Comparison of ENCODE assay signal across 13 cellular contexts in the genomic region with DNA sequence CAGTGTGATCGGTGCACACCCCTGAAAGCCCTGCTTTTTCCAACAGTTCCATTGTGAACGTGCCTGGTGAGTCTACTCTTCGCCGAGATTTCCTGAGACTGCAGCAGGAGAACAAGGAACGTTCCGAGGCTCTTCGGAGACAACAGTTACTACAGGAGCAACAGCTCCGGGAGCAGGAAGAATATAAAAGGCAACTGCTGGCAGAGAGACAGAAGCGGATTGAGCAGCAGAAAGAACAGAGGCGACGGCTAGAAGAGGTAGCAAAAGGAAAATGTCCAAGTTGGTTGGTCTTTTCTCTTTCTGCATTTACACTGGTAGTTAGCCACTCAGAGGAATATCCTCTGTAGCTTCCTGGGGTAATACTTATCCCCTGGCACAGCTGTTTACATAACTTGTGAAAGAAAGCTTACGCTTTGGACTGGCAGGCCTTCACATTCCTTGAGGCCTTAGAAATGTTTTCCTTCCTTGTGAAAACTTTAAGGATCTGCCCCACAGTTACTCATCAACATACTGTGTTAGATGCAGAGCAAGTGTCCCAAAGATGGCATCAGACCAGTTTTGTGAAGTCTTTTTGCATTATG.
DNase-seq lines count a peak whose midpoint lies in the region; ATAC-seq, FAIRE-seq and TF ChIP-seq lines count a peak whose summit lies in the region.
"Had no signal": no experiment of that assay in that cellular context is flagged by ENCODE, and none has a peak within 500 bp of the region (broad histone marks: within the 10 kb centered on the region; RNA-seq: fewer than 3 reads in every experiment).

No MANE protein-coding gene starts in this region.

- H3K27ac ChIP-seq in hepatocyte = peak overlapping the region; percentile 21

- ATAC-seq in stimulated activated effector memory CD8-positive, alpha-beta T cell treated with anti-CD3 and anti-CD28 coated beads, Interleukin-12 subunit alpha, Interleukin-12 subunit beta, amount 100 ng/mL, for 72 hours = no peak
- ATAC-seq in GM18520 (IDR thresholded peaks at IDR 0.05; ENCODE audit: unreplicated experiment) = no peak
- no peak for ATAC-seq in effector memory CD8-positive, alpha-beta T cell (replicated peaks)
- no peak for ATAC-seq in left lobe of liver
- ATAC-seq: GM12878, HCT116 had no signal

- 96% methylated on average over 12 of the region's 12 CpGs for WGBS in hepatocyte (ENCODE audit: low lambda C conversion rate, missing lambda C conversion rate)

- no peak for FAIRE-seq in bronchial epithelial cell (lab: Jason Lieb, UNC)
- FAIRE-seq: GM12878 had no signal

- H3K27me3 Mint-ChIP-seq in HFFc6 (ENCODE audit: insufficient read depth) = peaks cover 7% of the 10 kb centered on the region
- no peaks in the 10 kb centered on the region for H3K27me3 Mint-ChIP-seq in effector memory CD8-positive, alpha-beta T cell

- H3K4me2 ChIP-seq in hepatocyte = no peak overlapping the region

- H3K79me2 ChIP-seq in hepatocyte = peaks cover 15% of the 10 kb centered on the region

- H3K4me1 ChIP-seq in hepatocyte (ENCODE audit: insufficient read depth) = no peaks in the 10 kb centered on the region

- DNase-seq in HFFc6 (peak; percentile 78), bronchial epithelial cell (ENCODE audit: low read depth) (peak; percentile 35), hepatocyte (ENCODE audit: low spot score) (no peak), cortex of kidney (lab: John Stamatoyannopoulos, UW) (no peak), left lobe of liver (ENCODE audit: low spot score) (no peak)
- no peak for DNase-seq in stimulated activated effector memory CD8-positive, alpha-beta T cell treated with anti-CD3 and anti-CD28 coated beads, Interleukin-12 subunit alpha, Interleukin-12 subunit beta, amount 100 ng/mL, for 72 hours (ENCODE audit: low spot score in 2 of 2)
- DNase-seq in effector memory CD8-positive, alpha-beta T cell = no peak
- DNase-seq: NCI-H345, transverse colon had no signal

- TF ChIP-seq CTCF in HFFc6 (IDR thresholded peaks at IDR 0.05) (no peak), bronchial epithelial cell (IDR thresholded peaks at IDR 0.05; ENCODE audit: insufficient read depth, low read length, severe bottlenecking) (no peak), hepatocyte (IDR thresholded peaks at IDR 0.05; ENCODE audit: poor library complexity) (no peak)

- H2AFZ ChIP-seq in hepatocyte = no peak overlapping the region

- no peaks in the 10 kb centered on the region for H3K9me3 ChIP-seq in hepatocyte (ENCODE audit: low read depth)
- H3K9me3 ChIP-seq: transverse colon had no signal

- H3K4me3 ChIP-seq in bronchial epithelial cell (ENCODE audit: low read depth, low read length) (no peak overlapping the region), hepatocyte (no peak overlapping the region)
- H3K4me3 ChIP-seq: GM12878, transverse colon had no signal

- H3K27me3 ChIP-seq in bronchial epithelial cell (ENCODE audit: control insufficient read depth, insufficient read depth, low read length) = no peaks in the 10 kb centered on the region
- H3K27me3 ChIP-seq in hepatocyte = no peaks in the 10 kb centered on the region
- H3K27me3 ChIP-seq: transverse colon had no signal

- no peaks in the 10 kb centered on the region for H3K9me2 ChIP-seq in hepatocyte (replicated peaks; ENCODE audit: insufficient read depth)

- H3K36me3 Mint-ChIP-seq in HFFc6 (ENCODE audit: low read depth) = peaks cover 56% of the 10 kb centered on the region
- H3K36me3 Mint-ChIP-seq in stimulated activated effector memory CD8-positive, alpha-beta T cell treated with anti-CD3 and anti-CD28 coated beads, Interleukin-12 subunit alpha, Interleukin-12 subunit beta, amount 100 ng/mL, for 72 hours = peaks cover 71% of the 10 kb centered on the region
- peaks cover 36% of the 10 kb centered on the region for H3K36me3 Mint-ChIP-seq in effector memory CD8-positive, alpha-beta T cell (ENCODE audit: insufficient read depth)

- no peaks in the 10 kb centered on the region for H4K20me1 ChIP-seq in hepatocyte (ENCODE audit: insufficient read depth, poor library complexity, severe bottlenecking)

- H3K36me3 ChIP-seq in bronchial epithelial cell (ENCODE audit: control insufficient read depth, insufficient read depth, low read length) (peaks cover 5% of the 10 kb centered on the region), hepatocyte (replicated peaks; ENCODE audit: insufficient read depth, low read depth) (no peaks in the 10 kb centered on the region)

- peak overlapping the region; percentile 28; the same call in 1 of the 2 replicates for H3K4me3 Mint-ChIP-seq in HFFc6
- H3K4me3 Mint-ChIP-seq in stimulated activated effector memory CD8-positive, alpha-beta T cell treated with anti-CD3 and anti-CD28 coated beads, Interleukin-12 subunit alpha, Interleukin-12 subunit beta, amount 100 ng/mL, for 72 hours = no peak overlapping the region
- no peak overlapping the region for H3K4me3 Mint-ChIP-seq in effector memory CD8-positive, alpha-beta T cell
- H3K4me3 Mint-ChIP-seq: neural crest cell had no signal

- peak overlapping the region; percentile 72 for H3K27ac Mint-ChIP-seq in HFFc6
- peak overlapping the region; percentile 64 for H3K27ac Mint-ChIP-seq in stimulated activated effector memory CD8-positive, alpha-beta T cell treated with anti-CD3 and anti-CD28 coated beads, Interleukin-12 subunit alpha, Interleukin-12 subunit beta, amount 100 ng/mL, for 72 hours
- no peak overlapping the region for H3K27ac Mint-ChIP-seq in effector memory CD8-positive, alpha-beta T cell

- peaks cover 62% of the 10 kb centered on the region for H3K4me1 Mint-ChIP-seq in HFFc6 (ENCODE audit: low read depth)
- peaks cover 19% of the 10 kb centered on the region for H3K4me1 Mint-ChIP-seq in stimulated activated effector memory CD8-positive, alpha-beta T cell treated with anti-CD3 and anti-CD28 coated beads, Interleukin-12 subunit alpha, Interleukin-12 subunit beta, amount 100 ng/mL, for 72 hours
- H3K4me1 Mint-ChIP-seq in effector memory CD8-positive, alpha-beta T cell (ENCODE audit: low read depth in 2 of 2) = peaks cover 11 to 26% of the 10 kb centered on the region in 2 donors

- H3K9me3 Mint-ChIP-seq in HFFc6 = no peaks in the 10 kb centered on the region
- H3K9me3 Mint-ChIP-seq in stimulated activated effector memory CD8-positive, alpha-beta T cell treated with anti-CD3 and anti-CD28 coated beads, Interleukin-12 subunit alpha, Interleukin-12 subunit beta, amount 100 ng/mL, for 72 hours = no peaks in the 10 kb centered on the region
- no peaks in the 10 kb centered on the region for H3K9me3 Mint-ChIP-seq in effector memory CD8-positive, alpha-beta T cell
- H3K9me3 Mint-ChIP-seq: neural crest cell had no signal

Comparison
In these comparisons a context has a peak if more than half of its experiments do, and no peak if none do; other contexts are left out.
1. DNase-seq: peak in HFFc6 (single experiment) and bronchial epithelial cell (single experiment); none in hepatocyte (single experiment), stimulated activated effector memory CD8-positive, alpha-beta T cell treated with anti-CD3 and anti-CD28 coated beads, Interleukin-12 subunit alpha, Interleukin-12 subunit beta, amount 100 ng/mL, for 72 hours (0 of 2), cortex of kidney (single experiment), effector memory CD8-positive, alpha-beta T cell (0 of 3) and left lobe of liver (single experiment).
2. H3K27ac Mint-ChIP-seq: peak in HFFc6 (single experiment) and stimulated activated effector memory CD8-positive, alpha-beta T cell treated with anti-CD3 and anti-CD28 coated beads, Interleukin-12 subunit alpha, Interleukin-12 subunit beta, amount 100 ng/mL, for 72 hours (single experiment); none in effector memory CD8-positive, alpha-beta T cell (0 of 2).